Comparison of ENCODE assay signal across 13 cellular contexts in the genomic region with DNA sequence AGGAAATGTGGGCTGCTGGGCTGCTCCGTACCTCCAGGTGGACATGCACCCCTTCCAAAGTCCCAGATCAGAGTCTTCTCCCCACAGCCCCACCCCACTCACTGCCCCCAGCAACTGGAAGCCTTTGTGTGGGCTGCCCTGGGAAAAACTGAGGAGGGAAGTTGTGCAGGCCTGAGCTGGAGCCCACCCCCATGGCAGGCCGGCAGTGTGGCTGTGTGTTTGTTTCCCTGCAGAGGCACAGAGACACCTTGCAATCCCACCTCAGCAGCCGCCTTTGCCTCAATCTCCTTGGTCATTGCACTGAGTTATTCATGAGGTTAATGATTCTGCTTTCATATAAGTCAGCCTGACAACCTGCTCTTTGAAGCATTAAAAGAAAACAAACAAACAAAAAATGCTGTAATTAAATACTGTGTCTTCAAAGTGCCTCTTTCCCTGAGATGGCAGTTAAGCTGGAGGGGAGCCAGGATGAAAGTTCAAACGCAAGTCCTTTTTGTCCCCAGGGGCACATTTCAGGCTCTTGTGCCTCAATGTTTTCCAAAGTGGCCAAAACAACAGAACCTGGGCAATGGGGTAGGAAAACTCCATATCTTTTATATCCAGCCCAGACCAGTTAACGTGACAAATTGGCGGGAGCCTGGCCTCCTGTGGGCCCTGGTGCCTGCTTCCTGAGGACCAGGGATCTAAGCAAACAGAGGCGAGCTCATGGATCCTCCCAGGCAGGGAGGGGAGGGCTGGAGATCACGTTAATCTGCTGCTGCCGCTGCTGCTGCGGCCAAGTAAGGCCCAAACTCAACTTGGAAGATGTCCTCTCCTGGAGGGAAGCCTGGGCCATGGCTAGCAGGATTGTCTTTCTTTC. TPM values are rescaled to one million over a fixed set of nuclear protein-coding genes. Genes with fewer than 3 reads are reported as not detected.
DNase-seq lines count a peak whose midpoint lies in the region; ATAC-seq and TF ChIP-seq lines count a peak whose summit lies in the region.
"Had no signal": no experiment of that assay in that cellular context is flagged by ENCODE, and none has a peak within 500 bp of the region (broad histone marks: within the 10 kb centered on the region; RNA-seq: fewer than 3 reads in every experiment).

No MANE protein-coding gene starts in this region.

- H3K9me3 ChIP-seq in prostate gland, result no peaks in the 10 kb centered on the region
- H3K9me3 ChIP-seq: left lung had no signal

- H3K36me3 ChIP-seq in prostate gland, result no peaks in the 10 kb centered on the region
- H3K36me3 ChIP-seq: left lung had no signal

- DNase-seq in DMS79 treated with DMSO at 0.1 percent for 48 hours (lab: John Stamatoyannopoulos, UW) (peak; percentile 97), NCI-H1417 treated with DMSO at 0.1 percent for 48 hours (lab: John Stamatoyannopoulos, UW) (peak; percentile 25), SHP77 (lab: John Stamatoyannopoulos, UW) (peak; percentile 55 to 88), left kidney (ENCODE audit: low read depth, low spot score) (peak; percentile 81), prostate gland (ENCODE audit: low spot score) (no peak)
- DNase-seq: activated naive CD4-positive, alpha-beta T cell treated with anti-CD3 and anti-CD28 coated beads, Interleukin-2, amount 10 ng/mL, durations not matched to agents 7 days and 5 days; C1 segment of cervical spinal cord; glutamatergic neuron; left lung; natural killer cell; NCI-H1930 had no signal

- no peak overlapping the region for H3K27ac ChIP-seq in prostate gland
- H3K27ac ChIP-seq: left lung had no signal

- no peak for TF ChIP-seq CTCF in prostate gland (IDR thresholded peaks at IDR 0.05)

- intact Hi-C loops in prostate gland (cut with DNase I), result no loop called here

- no peak for ATAC-seq in HG03378 (IDR thresholded peaks at IDR 0.05; ENCODE audit: unreplicated experiment)
- no peak for ATAC-seq in GM18498 (IDR thresholded peaks at IDR 0.05; ENCODE audit: unreplicated experiment)
- ATAC-seq: left lung, natural killer cell had no signal

- no peak for TF ChIP-seq POLR2A in prostate gland (IDR thresholded peaks at IDR 0.05)

- WGBS in prostate gland, result 34% methylated on average over 10 of the region's 10 CpGs

- H3K27me3 ChIP-seq in prostate gland (replicated peaks; ENCODE audit: insufficient read depth), result no peaks in the 10 kb centered on the region

- H3K4me3 ChIP-seq in prostate gland, result no peak overlapping the region
- H3K4me3 ChIP-seq: left lung had no signal

- H3K4me1 ChIP-seq in prostate gland (replicated peaks), result no peaks in the 10 kb centered on the region
- H3K4me1 ChIP-seq: left lung had no signal

RNA-seq across cellular contexts. Expression of a gene that starts 51.9 kb away (rescaled TPM):
- total RNA-seq in prostate gland, result 1 to 10 TPM; 1.0 to 4.1 TPM
- total RNA-seq: natural killer cell had no signal
